9 cellular contexts compared by ENCODE assay signal in the genomic region with DNA sequence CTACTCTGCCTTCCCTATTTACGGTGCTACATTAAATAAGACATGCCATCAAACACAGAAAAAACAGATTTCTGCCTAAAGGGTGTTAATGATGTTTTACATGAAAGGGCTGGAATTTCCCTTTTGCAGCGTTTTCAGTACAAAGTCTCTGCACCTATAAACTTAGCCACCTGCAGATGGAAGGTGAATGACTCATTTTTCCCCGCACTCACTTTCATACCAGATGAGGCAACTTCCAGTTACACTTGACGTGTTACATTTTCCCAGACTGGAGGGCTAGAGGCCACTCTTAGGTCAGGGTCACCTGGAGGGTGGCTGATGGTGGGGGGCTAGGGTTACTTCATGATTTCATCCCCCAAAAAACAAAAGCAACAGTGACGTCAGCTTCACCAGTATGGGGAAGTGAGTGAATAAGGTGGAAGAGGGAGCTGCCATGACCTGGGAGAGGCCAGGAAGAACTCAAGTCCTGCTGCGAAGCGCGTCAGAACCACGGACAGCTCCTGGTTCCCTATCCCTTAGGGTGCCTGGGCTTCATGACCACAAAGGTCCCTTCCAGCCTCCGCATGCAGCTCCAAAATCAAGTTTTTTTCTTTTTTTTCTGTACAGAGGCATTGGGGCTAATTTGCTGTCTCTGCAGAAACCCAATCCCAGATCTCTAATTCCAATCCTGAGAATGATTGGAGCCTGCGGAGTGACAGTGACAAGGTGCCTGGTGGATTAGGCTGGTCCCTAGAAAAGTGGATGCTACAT.
DNase-seq lines count a peak whose midpoint lies in the region; ATAC-seq and FAIRE-seq lines count a peak whose summit lies in the region.
"Had no signal": no experiment of that assay in that cellular context is flagged by ENCODE, and none has a peak within 500 bp of the region (broad histone marks: within the 10 kb centered on the region; RNA-seq: fewer than 3 reads in every experiment).

No MANE protein-coding gene starts in this region.

- intact Hi-C loops in activated T-helper 2 cell treated with anti-CD3 and anti-CD28 coated beads, Interferon-gamma antibody, Interleukin-2, Interleukin-4, amounts not matched to agents 10 μg/mL and 5 μg/mL and 100 μg/mL, durations not matched to agents 14 hours and 24 hours and 36 hours (cut with micrococcal nuclease): no loop called here
- intact Hi-C loops in left cardiac atrium (cut with DNase I): no loop called here
- intact Hi-C loops in naive thymus-derived CD4-positive, alpha-beta T cell (cut with micrococcal nuclease): no loop called here

- no peaks in the 10 kb centered on the region for H3K4me1 ChIP-seq in naive thymus-derived CD4-positive, alpha-beta T cell (ENCODE audit: control insufficient read depth in 2 of 2, insufficient read depth in 2 of 2, low read length in 2 of 2)

- ATAC-seq in HG03175 (IDR thresholded peaks at IDR 0.05; ENCODE audit: unreplicated experiment): peak; percentile 69
- peak; percentile 78 for ATAC-seq in stimulated activated effector memory CD8-positive, alpha-beta T cell treated with anti-CD3 and anti-CD28 coated beads, Interleukin-12 subunit alpha, Interleukin-12 subunit beta, amount 100 ng/mL, for 72 hours
- no peak for ATAC-seq in left cardiac atrium
- ATAC-seq in naive thymus-derived CD4-positive, alpha-beta T cell: no peak

- H3K4me1 Mint-ChIP-seq in activated T-helper 2 cell treated with anti-CD3 and anti-CD28 coated beads, Interferon-gamma antibody, Interleukin-2, Interleukin-4, amounts not matched to agents 10 μg/mL and 5 μg/mL and 100 μg/mL, durations not matched to agents 14 hours and 24 hours and 36 hours (ENCODE audit: low read depth): peaks cover 7% of the 10 kb centered on the region
- peaks cover 15% of the 10 kb centered on the region for H3K4me1 Mint-ChIP-seq in stimulated activated effector memory CD8-positive, alpha-beta T cell treated with anti-CD3 and anti-CD28 coated beads, Interleukin-12 subunit alpha, Interleukin-12 subunit beta, amount 100 ng/mL, for 72 hours
- H3K4me1 Mint-ChIP-seq in naive thymus-derived CD4-positive, alpha-beta T cell: peaks cover 0 to 9% (median 0%) of the 10 kb centered on the region in 7 donors

- no peak overlapping the region for H3K4me3 ChIP-seq in naive thymus-derived CD4-positive, alpha-beta T cell (ENCODE audit: low read length)

- no peak overlapping the region for H3K4me3 Mint-ChIP-seq in activated T-helper 2 cell treated with anti-CD3 and anti-CD28 coated beads, Interferon-gamma antibody, Interleukin-2, Interleukin-4, amounts not matched to agents 10 μg/mL and 5 μg/mL and 100 μg/mL, durations not matched to agents 14 hours and 24 hours and 36 hours (ENCODE audit: low read depth)
- no peak overlapping the region for H3K4me3 Mint-ChIP-seq in stimulated activated effector memory CD8-positive, alpha-beta T cell treated with anti-CD3 and anti-CD28 coated beads, Interleukin-12 subunit alpha, Interleukin-12 subunit beta, amount 100 ng/mL, for 72 hours
- H3K4me3 Mint-ChIP-seq in naive thymus-derived CD4-positive, alpha-beta T cell: peak overlapping the region in 1 of 10 donors; percentile 18

- no peaks in the 10 kb centered on the region for H3K36me3 ChIP-seq in naive thymus-derived CD4-positive, alpha-beta T cell (ENCODE audit: control insufficient read depth in 2 of 3, insufficient read depth in 3 of 3, low read length in 3 of 3)

- no peaks in the 10 kb centered on the region for H3K27me3 Mint-ChIP-seq in activated T-helper 2 cell treated with anti-CD3 and anti-CD28 coated beads, Interferon-gamma antibody, Interleukin-2, Interleukin-4, amounts not matched to agents 10 μg/mL and 5 μg/mL and 100 μg/mL, durations not matched to agents 14 hours and 24 hours and 36 hours (ENCODE audit: low read depth)
- H3K27me3 Mint-ChIP-seq in naive thymus-derived CD4-positive, alpha-beta T cell: peaks cover 0 to 32% (median 5%) of the 10 kb centered on the region in 5 donors

- no peaks in the 10 kb centered on the region for H3K27me3 ChIP-seq in naive thymus-derived CD4-positive, alpha-beta T cell (ENCODE audit: control insufficient read depth in 2 of 2, insufficient read depth in 2 of 2, low read length in 2 of 2)

- no peaks in the 10 kb centered on the region for H3K9me3 Mint-ChIP-seq in activated T-helper 2 cell treated with anti-CD3 and anti-CD28 coated beads, Interferon-gamma antibody, Interleukin-2, Interleukin-4, amounts not matched to agents 10 μg/mL and 5 μg/mL and 100 μg/mL, durations not matched to agents 14 hours and 24 hours and 36 hours
- no peaks in the 10 kb centered on the region for H3K9me3 Mint-ChIP-seq in stimulated activated effector memory CD8-positive, alpha-beta T cell treated with anti-CD3 and anti-CD28 coated beads, Interleukin-12 subunit alpha, Interleukin-12 subunit beta, amount 100 ng/mL, for 72 hours
- H3K9me3 Mint-ChIP-seq in naive thymus-derived CD4-positive, alpha-beta T cell: peaks cover 0 to 3% (median 0%) of the 10 kb centered on the region in 11 donors

- CTCF ChIA-PET in naive thymus-derived CD4-positive, alpha-beta T cell (lab: Charles Lee): no interaction called here

- H3K9me3 ChIP-seq in naive thymus-derived CD4-positive, alpha-beta T cell (ENCODE audit: control insufficient read depth in 2 of 3, low read length in 3 of 3): no peaks in the 10 kb centered on the region

- no peaks in the 10 kb centered on the region for H3K36me3 Mint-ChIP-seq in activated T-helper 2 cell treated with anti-CD3 and anti-CD28 coated beads, Interferon-gamma antibody, Interleukin-2, Interleukin-4, amounts not matched to agents 10 μg/mL and 5 μg/mL and 100 μg/mL, durations not matched to agents 14 hours and 24 hours and 36 hours (ENCODE audit: low read depth)
- H3K36me3 Mint-ChIP-seq in stimulated activated effector memory CD8-positive, alpha-beta T cell treated with anti-CD3 and anti-CD28 coated beads, Interleukin-12 subunit alpha, Interleukin-12 subunit beta, amount 100 ng/mL, for 72 hours: no peaks in the 10 kb centered on the region
- peaks cover 0 to 3% (median 0%) of the 10 kb centered on the region in 5 donors for H3K36me3 Mint-ChIP-seq in naive thymus-derived CD4-positive, alpha-beta T cell

- no peak overlapping the region for H3K27ac ChIP-seq in naive thymus-derived CD4-positive, alpha-beta T cell (ENCODE audit: low read depth, low read length)

- POLR2A ChIA-PET in naive thymus-derived CD4-positive, alpha-beta T cell (lab: Charles Lee): no interaction called here

- peak overlapping the region; percentile 68 for H3K27ac Mint-ChIP-seq in activated T-helper 2 cell treated with anti-CD3 and anti-CD28 coated beads, Interferon-gamma antibody, Interleukin-2, Interleukin-4, amounts not matched to agents 10 μg/mL and 5 μg/mL and 100 μg/mL, durations not matched to agents 14 hours and 24 hours and 36 hours
- no peak overlapping the region for H3K27ac Mint-ChIP-seq in stimulated activated effector memory CD8-positive, alpha-beta T cell treated with anti-CD3 and anti-CD28 coated beads, Interleukin-12 subunit alpha, Interleukin-12 subunit beta, amount 100 ng/mL, for 72 hours
- H3K27ac Mint-ChIP-seq in naive thymus-derived CD4-positive, alpha-beta T cell: peak overlapping the region in 1 of 9 donors; percentile 68

- DNase-seq in activated T-cell treated with anti-CD3 and anti-CD28 coated beads for 48 hours (ENCODE audit: low read depth) (peak; percentile 3), activated T-cell treated with anti-CD3 and anti-CD28 coated beads for 4 hours (no peak), frontal cortex (ENCODE audit: low spot score in 2 of 2) (no peak), left cardiac atrium (no peak)
- no peak for DNase-seq in activated T-helper 2 cell treated with anti-CD3 and anti-CD28 coated beads, Interferon-gamma antibody, Interleukin-2, Interleukin-4, amounts not matched to agents 10 μg/mL and 5 μg/mL and 100 μg/mL, durations not matched to agents 14 hours and 24 hours and 36 hours (ENCODE audit: low spot score)
- no peak for DNase-seq in stimulated activated effector memory CD8-positive, alpha-beta T cell treated with anti-CD3 and anti-CD28 coated beads, Interleukin-12 subunit alpha, Interleukin-12 subunit beta, amount 100 ng/mL, for 72 hours (ENCODE audit: low spot score in 2 of 2)
- DNase-seq in naive thymus-derived CD4-positive, alpha-beta T cell: no peak
- DNase-seq: C1 segment of cervical spinal cord had no signal

- no peak for FAIRE-seq in frontal cortex (lab: Jason Lieb, UNC)

Comparison
In these comparisons a context has a peak if more than half of its experiments do, and no peak if none do; other contexts are left out.
1. ATAC-seq: peak in HG03175 (single experiment) and stimulated activated effector memory CD8-positive, alpha-beta T cell treated with anti-CD3 and anti-CD28 coated beads, Interleukin-12 subunit alpha, Interleukin-12 subunit beta, amount 100 ng/mL, for 72 hours (single experiment); none in left cardiac atrium (0 of 2) and naive thymus-derived CD4-positive, alpha-beta T cell (single experiment).